7 cellular contexts compared by ENCODE assay signal in genomic region chr11:47980093-47980906, GRCh38. TPM values are rescaled to one million over a fixed set of nuclear protein-coding genes. Genes with fewer than 3 reads are reported as not detected.
DNase-seq lines count a peak whose midpoint lies in the region; ATAC-seq and TF ChIP-seq lines count a peak whose summit lies in the region.

Gene PTPRJ (plus strand): TSS chr11:47980559. CDS start chr11:47980913, 354 bp downstream.

- H3K4ac ChIP-seq in mesendoderm (ENCODE audit: low read depth, low read length) = peak within 1 kb of the TSS; percentile 56

- peak within 1 kb of the TSS; percentile 92 for H3K27ac Mint-ChIP-seq in activated CD8-positive, alpha-beta memory T cell treated with anti-CD3 and anti-CD28 coated beads, Interleukin-2, amount 10 ng/mL, durations not matched to agents 7 days and 5 days
- peak within 1 kb of the TSS; percentile 42 for H3K27ac Mint-ChIP-seq in endodermal cell

- H3K4me1 Mint-ChIP-seq in activated CD8-positive, alpha-beta memory T cell treated with anti-CD3 and anti-CD28 coated beads, Interleukin-2, amount 10 ng/mL, durations not matched to agents 7 days and 5 days = peaks cover 30% of the 10 kb centered on the region
- peaks cover 24% of the 10 kb centered on the region for H3K4me1 Mint-ChIP-seq in endodermal cell

- TF ChIP-seq CTCF in endodermal cell (conservative IDR thresholded peaks at IDR 0.05) = no peak

- H4K8ac ChIP-seq in mesendoderm (ENCODE audit: low read depth, low read length) = no peak within 1 kb of the TSS

- peak within 1 kb of the TSS; percentile 55 for H3K4me2 ChIP-seq in mesendoderm (ENCODE audit: low read length)

- peak; percentile 70 for ATAC-seq in GM18498 (IDR thresholded peaks at IDR 0.05; ENCODE audit: unreplicated experiment)
- peak; percentile 60 for ATAC-seq in HG02610 (IDR thresholded peaks at IDR 0.05; ENCODE audit: unreplicated experiment)
- ATAC-seq in activated CD8-positive, alpha-beta memory T cell treated with anti-CD3 and anti-CD28 coated beads, Interleukin-2, amount 10 ng/mL, durations not matched to agents 7 days and 5 days = peak; percentile 64

- H2BK15ac ChIP-seq in mesendoderm (replicated peaks; ENCODE audit: low read depth) = peak within 1 kb of the TSS; percentile 43

- no peak within 1 kb of the TSS for H3K23ac ChIP-seq in mesendoderm (ENCODE audit: low read length)

- no peaks in the 10 kb centered on the region for H3K9me3 ChIP-seq in endodermal cell (ENCODE audit: control insufficient read depth, low read length)

- peak within 1 kb of the TSS; percentile 66 for H3K27ac ChIP-seq in endodermal cell (ENCODE audit: low read depth, low read length)
- H3K27ac ChIP-seq in mesendoderm (ENCODE audit: low read depth, low read length) = peak within 1 kb of the TSS; percentile 89

- peak within 1 kb of the TSS; percentile 86 for H3K56ac ChIP-seq in mesendoderm (ENCODE audit: low read length)

- no peak within 1 kb of the TSS for H2AK5ac ChIP-seq in mesendoderm (ENCODE audit: low read length)

- peaks cover 8% of the 10 kb centered on the region for H3K27me3 Mint-ChIP-seq in activated CD8-positive, alpha-beta memory T cell treated with anti-CD3 and anti-CD28 coated beads, Interleukin-2, amount 10 ng/mL, durations not matched to agents 7 days and 5 days
- no peaks in the 10 kb centered on the region for H3K27me3 Mint-ChIP-seq in endodermal cell (ENCODE audit: insufficient read depth)

- H2BK120ac ChIP-seq in mesendoderm (ENCODE audit: low read depth, low read length) = peak within 1 kb of the TSS; percentile 95

- CTCF ChIA-PET in activated CD8-positive, alpha-beta memory T cell treated with anti-CD3 and anti-CD28 coated beads, Interleukin-2, amount 10 ng/mL, durations not matched to agents 7 days and 5 days (lab: Charles Lee) = interaction anchor here (1.3 to 1.7 kb wide), 2 partner anchors 46 to 129 kb away, joined by 3 to 5 read pairs; no protein-coding TSS in a partner anchor

- H3K4me3 ChIP-seq in endodermal cell (ENCODE audit: low read length) (peak within 1 kb of the TSS; percentile 83), mesendoderm (ENCODE audit: low read length) (peak within 1 kb of the TSS; percentile 46)

- peak within 1 kb of the TSS; percentile 34 for H3K9ac ChIP-seq in endodermal cell (ENCODE audit: extremely low read depth, low read length, poor library complexity, severe bottlenecking)
- peak within 1 kb of the TSS; percentile 72 for H3K9ac ChIP-seq in mesendoderm (ENCODE audit: low read length)

- no peak within 1 kb of the TSS for H4K5ac ChIP-seq in mesendoderm (ENCODE audit: low read length)

- peaks cover 15% of the 10 kb centered on the region for H3K79me2 ChIP-seq in mesendoderm (ENCODE audit: control insufficient read depth, insufficient read depth, low read length)

- H3K79me1 ChIP-seq in mesendoderm (ENCODE audit: low read length) = peaks cover 7% of the 10 kb centered on the region

- H3K4me3 Mint-ChIP-seq in activated CD8-positive, alpha-beta memory T cell treated with anti-CD3 and anti-CD28 coated beads, Interleukin-2, amount 10 ng/mL, durations not matched to agents 7 days and 5 days = peak within 1 kb of the TSS; percentile 97
- H3K4me3 Mint-ChIP-seq in endodermal cell = peak within 1 kb of the TSS; percentile 67

- WGBS in endodermal cell (ENCODE audit: insufficient coverage in 1 of 2, insufficient read length in 1 of 2), 2 experiments = 0 to 4% methylated on average over 26 to 108 of the region's 110 CpGs
- WGBS in mesendoderm (ENCODE audit: extremely low coverage, insufficient coverage, low lambda C conversion rate) = no CpG with 5 or more reads among the region's 110 CpGs

- no peaks in the 10 kb centered on the region for H3K9me3 Mint-ChIP-seq in activated CD8-positive, alpha-beta memory T cell treated with anti-CD3 and anti-CD28 coated beads, Interleukin-2, amount 10 ng/mL, durations not matched to agents 7 days and 5 days (ENCODE audit: low read depth)
- H3K9me3 Mint-ChIP-seq in endodermal cell = no peaks in the 10 kb centered on the region

- H3K4me1 ChIP-seq in endodermal cell (ENCODE audit: control insufficient read depth, insufficient read depth, low read length) = peaks cover 19% of the 10 kb centered on the region
- peaks cover 3% of the 10 kb centered on the region for H3K4me1 ChIP-seq in mesendoderm (ENCODE audit: control insufficient read depth, low read depth, low read length)

- H3K36me3 ChIP-seq in endodermal cell (ENCODE audit: control insufficient read depth, insufficient read depth, low read length) = no peaks in the 10 kb centered on the region
- no peaks in the 10 kb centered on the region for H3K36me3 ChIP-seq in mesendoderm (ENCODE audit: control insufficient read depth, insufficient read depth, low read length)

- H2BK5ac ChIP-seq in mesendoderm (ENCODE audit: low read length) = peak within 1 kb of the TSS; percentile 45

- H3K27me3 ChIP-seq in endodermal cell (ENCODE audit: control insufficient read depth, insufficient read depth, low read length, poor library complexity, severe bottlenecking) (no peaks in the 10 kb centered on the region), mesendoderm (ENCODE audit: insufficient read depth, low read length, poor library complexity) (no peaks in the 10 kb centered on the region)

- peak; percentile 84 for DNase-seq in NCI-H2227 (lab: John Stamatoyannopoulos, UW; ENCODE audit: unreplicated experiment)
- DNase-seq in activated CD8-positive, alpha-beta memory T cell treated with anti-CD3 and anti-CD28 coated beads, Interleukin-2, amount 10 ng/mL, durations not matched to agents 7 days and 5 days = peak; percentile 62
- DNase-seq in endodermal cell = peak; percentile 90
- peak; percentile 75 for DNase-seq in mesendoderm
- peak; percentile 65 for DNase-seq in stimulated activated CD8-positive, alpha-beta memory T cell treated with anti-CD3 and anti-CD28 coated beads, Interleukin-4, amount 100 ng/mL, for 48 hours

- peaks cover 24% of the 10 kb centered on the region for H3K36me3 Mint-ChIP-seq in activated CD8-positive, alpha-beta memory T cell treated with anti-CD3 and anti-CD28 coated beads, Interleukin-2, amount 10 ng/mL, durations not matched to agents 7 days and 5 days
- peaks cover 3% of the 10 kb centered on the region for H3K36me3 Mint-ChIP-seq in endodermal cell (ENCODE audit: low read depth)

- H3K18ac ChIP-seq in mesendoderm (ENCODE audit: low read length) = peak within 1 kb of the TSS; percentile 91

RNA-seq across cellular contexts. Expression of gene PTPRJ, which starts in this region (rescaled TPM):
- total RNA-seq in activated CD8-positive, alpha-beta memory T cell treated with anti-CD3 and anti-CD28 coated beads, Interleukin-2, amount 10 ng/mL, durations not matched to agents 7 days and 5 days = 10 to 100 TPM; 74.3 to 80.5 TPM
- total RNA-seq in endodermal cell = 10 to 100 TPM; 26.5 to 37.4 TPM
- 11.9 TPM for polyA plus RNA-seq in endodermal cell (2013, experiment 1 of 2)
- polyA plus RNA-seq in endodermal cell (2013, experiment 2 of 2) = 12.4 TPM
- polyA plus RNA-seq in mesendoderm (2013, experiment 1 of 2) = 8.7 TPM
- polyA plus RNA-seq in mesendoderm (2013, experiment 2 of 2) = 8.4 TPM

Comparison
In these comparisons a context has a peak if more than half of its experiments do, and no peak if none do; other contexts are left out.
1. Peak in every context shown above with its lines: DNase-seq, ATAC-seq, H3K4me3 ChIP-seq and H3K27ac ChIP-seq.